In the genomic region with DNA sequence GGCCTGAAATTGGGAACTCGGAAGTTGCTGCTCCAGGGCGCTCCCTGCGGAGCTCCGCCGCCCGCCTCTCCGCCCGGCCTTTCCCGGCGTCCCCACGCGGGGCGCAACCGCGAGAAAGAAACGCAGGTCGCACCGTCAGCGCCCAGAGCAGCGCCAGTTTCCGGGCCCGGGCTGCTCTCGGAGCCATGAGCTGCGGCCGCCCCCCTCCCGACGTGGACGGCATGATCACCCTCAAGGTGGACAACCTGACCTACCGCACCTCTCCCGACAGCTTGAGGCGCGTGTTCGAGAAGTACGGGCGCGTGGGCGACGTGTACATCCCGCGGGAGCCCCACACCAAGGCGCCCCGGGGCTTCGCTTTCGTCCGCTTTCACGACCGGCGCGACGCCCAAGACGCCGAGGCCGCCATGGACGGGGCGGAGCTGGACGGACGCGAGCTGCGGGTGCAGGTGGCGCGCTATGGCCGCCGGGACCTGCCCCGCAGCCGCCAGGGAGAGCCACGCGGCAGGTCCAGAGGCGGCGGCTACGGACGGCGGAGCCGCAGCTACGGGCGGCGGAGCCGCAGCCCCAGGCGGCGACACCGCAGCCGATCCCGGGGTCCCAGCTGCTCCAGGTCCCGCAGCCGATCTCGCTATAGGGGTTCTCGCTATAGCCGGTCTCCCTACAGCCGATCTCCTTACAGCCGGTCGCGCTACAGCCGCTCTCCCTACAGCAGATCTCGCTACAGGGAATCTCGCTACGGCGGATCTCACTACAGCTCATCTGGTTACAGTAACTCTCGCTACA, we compare ENCODE assay signal across 8 cellular contexts. TPM values are rescaled to one million over a fixed set of nuclear protein-coding genes. Genes with fewer than 3 reads are reported as not detected.
DNase-seq lines count a peak whose midpoint lies in the region; ATAC-seq and TF ChIP-seq lines count a peak whose summit lies in the region.

No MANE protein-coding gene starts in this region.

- peak overlapping the region; percentile 98 for H3K4me3 Mint-ChIP-seq in activated CD4-positive, alpha-beta T cell treated with anti-CD3 and anti-CD28 coated beads, Interleukin-2, amount 10 ng/mL, durations not matched to agents 24 days and 14 days
- H3K4me3 Mint-ChIP-seq in dendritic cell treated with granulocyte-macrophage colony-stimulating factor and Interleukin-4, amounts not matched to agents 40 ng/mL and 50 ng/mL, for 4 days: peak overlapping the region; percentile 86

- peak; percentile 64 for TF ChIP-seq CTCF in AG09319 (IDR thresholded peaks at IDR 0.05; ENCODE audit: low read depth, low read length)
- peak; percentile 45 to 54 (median 48) for TF ChIP-seq CTCF in right lobe of liver (IDR thresholded peaks at IDR 0.05)

- H3K27me3 Mint-ChIP-seq in activated CD4-positive, alpha-beta T cell treated with anti-CD3 and anti-CD28 coated beads, Interleukin-2, amount 10 ng/mL, durations not matched to agents 24 days and 14 days: peaks cover 18% of the 10 kb centered on the region
- peaks cover 2% of the 10 kb centered on the region for H3K27me3 Mint-ChIP-seq in dendritic cell treated with granulocyte-macrophage colony-stimulating factor and Interleukin-4, amounts not matched to agents 40 ng/mL and 50 ng/mL, for 4 days

- peak overlapping the region; percentile 66 to 73 (median 67) for H3K4me3 ChIP-seq in right lobe of liver

- peaks cover 0 to 8% (median 3%) of the 10 kb centered on the region in 4 donors for H3K4me1 ChIP-seq in right lobe of liver

- H3K4me1 Mint-ChIP-seq in activated CD4-positive, alpha-beta T cell treated with anti-CD3 and anti-CD28 coated beads, Interleukin-2, amount 10 ng/mL, durations not matched to agents 24 days and 14 days: peaks cover 18% of the 10 kb centered on the region
- H3K4me1 Mint-ChIP-seq in dendritic cell treated with granulocyte-macrophage colony-stimulating factor and Interleukin-4, amounts not matched to agents 40 ng/mL and 50 ng/mL, for 4 days (ENCODE audit: low read depth): peaks cover 10% of the 10 kb centered on the region

- H3K27ac Mint-ChIP-seq in activated CD4-positive, alpha-beta T cell treated with anti-CD3 and anti-CD28 coated beads, Interleukin-2, amount 10 ng/mL, durations not matched to agents 24 days and 14 days: peak overlapping the region; percentile 98
- peak overlapping the region; percentile 95 for H3K27ac Mint-ChIP-seq in dendritic cell treated with granulocyte-macrophage colony-stimulating factor and Interleukin-4, amounts not matched to agents 40 ng/mL and 50 ng/mL, for 4 days

- peak overlapping the region; percentile 85 to 95 (median 93) for H3K27ac ChIP-seq in right lobe of liver

- H3K36me3 Mint-ChIP-seq in activated CD4-positive, alpha-beta T cell treated with anti-CD3 and anti-CD28 coated beads, Interleukin-2, amount 10 ng/mL, durations not matched to agents 24 days and 14 days (ENCODE audit: low read depth): peaks cover 14% of the 10 kb centered on the region
- peaks cover 21% of the 10 kb centered on the region for H3K36me3 Mint-ChIP-seq in dendritic cell treated with granulocyte-macrophage colony-stimulating factor and Interleukin-4, amounts not matched to agents 40 ng/mL and 50 ng/mL, for 4 days (ENCODE audit: low read depth)

- TF ChIP-seq POLR2A in right lobe of liver (IDR thresholded peaks at IDR 0.05): peak; percentile 76

- DNase-seq in AG09319 (ENCODE audit: extremely low read depth, low read depth): peak; percentile 40
- DNase-seq in NCI-H345 (lab: John Stamatoyannopoulos, UW): peak; percentile 79
- peak; percentile 93 for DNase-seq in activated CD4-positive, alpha-beta T cell treated with anti-CD3 and anti-CD28 coated beads, Interleukin-2, amount 10 ng/mL, durations not matched to agents 24 days and 14 days
- peak; percentile 84 to 86 (median 84) for DNase-seq in right lobe of liver
- DNase-seq in stimulated activated CD4-positive, alpha-beta T cell treated with anti-CD3 and anti-CD28 coated beads, Interleukin-4, amount 100 ng/mL, for 48 hours (ENCODE audit: low read depth in 2 of 2): peak; percentile 57 to 74

- peak; percentile 49 for ATAC-seq in GM18870 (IDR thresholded peaks at IDR 0.05; ENCODE audit: unreplicated experiment)
- ATAC-seq in HG03135 (IDR thresholded peaks at IDR 0.05; ENCODE audit: unreplicated experiment): peak; percentile 68
- peak; percentile 81 to 87 (median 84) for ATAC-seq in right lobe of liver

- intact Hi-C loops in activated CD4-positive, alpha-beta T cell treated with anti-CD3 and anti-CD28 coated beads, Interleukin-2, amount 10 ng/mL, durations not matched to agents 24 days and 14 days (cut with micrococcal nuclease): loop anchor here (1.0 to 5.0 kb wide), 5 partner anchors 164 to 650 kb away; a partner anchor contains a TSS
- intact Hi-C loops in dendritic cell treated with granulocyte-macrophage colony-stimulating factor and Interleukin-4, amounts not matched to agents 40 ng/mL and 50 ng/mL, for 4 days (cut with micrococcal nuclease): loop anchor here (5.0 kb wide), 1 partner anchor 445 kb away; no protein-coding TSS in a partner anchor
- intact Hi-C loops in right lobe of liver (cut with DNase I): no loop called here

- no peaks in the 10 kb centered on the region for H3K9me3 Mint-ChIP-seq in activated CD4-positive, alpha-beta T cell treated with anti-CD3 and anti-CD28 coated beads, Interleukin-2, amount 10 ng/mL, durations not matched to agents 24 days and 14 days
- H3K9me3 Mint-ChIP-seq in dendritic cell treated with granulocyte-macrophage colony-stimulating factor and Interleukin-4, amounts not matched to agents 40 ng/mL and 50 ng/mL, for 4 days: no peaks in the 10 kb centered on the region

- no peaks in the 10 kb centered on the region for H3K36me3 ChIP-seq in right lobe of liver

- WGBS in right lobe of liver (ENCODE audit: insufficient coverage, low coverage, low lambda C conversion rate, missing lambda C conversion rate): 0% methylated on average over 15 of the region's 97 CpGs

- H3K27me3 ChIP-seq in right lobe of liver: no peaks in the 10 kb centered on the region

- no peaks in the 10 kb centered on the region for H3K9me3 ChIP-seq in right lobe of liver

RNA-seq across cellular contexts. Expression of a gene that starts 0.5 kb away (rescaled TPM):
- 45.9 and 46.0 TPM in 2 replicates for total RNA-seq in activated CD4-positive, alpha-beta T cell treated with anti-CD3 and anti-CD28 coated beads, Interleukin-2, amount 10 ng/mL, durations not matched to agents 24 days and 14 days
- 10 to 100 TPM; 12.5 to 25.1 (median 19.9) TPM for total RNA-seq in right lobe of liver

RNA-seq across cellular contexts. Expression of a gene that starts 18.0 kb away (rescaled TPM):
- total RNA-seq in activated CD4-positive, alpha-beta T cell treated with anti-CD3 and anti-CD28 coated beads, Interleukin-2, amount 10 ng/mL, durations not matched to agents 24 days and 14 days: not detected in 2 replicates
- not detected for total RNA-seq in right lobe of liver

RNA-seq across cellular contexts. Expression of a gene that starts 22.4 kb away (rescaled TPM):
- 34.1 and 34.3 TPM in 2 replicates for total RNA-seq in activated CD4-positive, alpha-beta T cell treated with anti-CD3 and anti-CD28 coated beads, Interleukin-2, amount 10 ng/mL, durations not matched to agents 24 days and 14 days
- total RNA-seq in right lobe of liver: 1 to 10 TPM; 3.8 to 8.0 (median 6.2) TPM

RNA-seq across cellular contexts. Expression of a gene that starts 42.2 kb away (rescaled TPM):
- not detected in 2 replicates for total RNA-seq in activated CD4-positive, alpha-beta T cell treated with anti-CD3 and anti-CD28 coated beads, Interleukin-2, amount 10 ng/mL, durations not matched to agents 24 days and 14 days
- not detected for total RNA-seq in right lobe of liver

Comparison
In these comparisons a context has a peak if more than half of its experiments do, and no peak if none do; other contexts are left out.
1. Peak in every context shown above with its lines: DNase-seq, ATAC-seq, H3K4me3 ChIP-seq and H3K27ac ChIP-seq.
2. DNase-seq: peak in every context shown above with its lines; median percentile 93 in activated CD4-positive, alpha-beta T cell treated with anti-CD3 and anti-CD28 coated beads, Interleukin-2, amount 10 ng/mL, durations not matched to agents 24 days and 14 days; 84 in right lobe of liver; 79 in NCI-H345; 66 in stimulated activated CD4-positive, alpha-beta T cell treated with anti-CD3 and anti-CD28 coated beads, Interleukin-4, amount 100 ng/mL, for 48 hours; 40 in AG09319.
3. intact Hi-C loops: an anchor here in activated CD4-positive, alpha-beta T cell treated with anti-CD3 and anti-CD28 coated beads, Interleukin-2, amount 10 ng/mL, durations not matched to agents 24 days and 14 days (1.0 to 5.0 kb wide) and dendritic cell treated with granulocyte-macrophage colony-stimulating factor and Interleukin-4, amounts not matched to agents 40 ng/mL and 50 ng/mL, for 4 days (5.0 kb wide); none called in right lobe of liver.